8 cellular contexts compared by ENCODE assay signal in genomic region chr11:73661035-73661628, GRCh38. TPM values are rescaled to one million over a fixed set of nuclear protein-coding genes. Genes with fewer than 3 reads are reported as not detected.
DNase-seq lines count a peak whose midpoint lies in the region; ATAC-seq, FAIRE-seq and TF ChIP-seq lines count a peak whose summit lies in the region.

No MANE protein-coding gene starts in this region.

- CTCF ChIA-PET in HepG2 (lab: Yijun Ruan, JAX; ENCODE audit: low intra/inter-chr PET ratio, low total read pairs), result interaction anchor here (0.6 to 4.9 kb wide), 6 partner anchors 9 to 258 kb away, joined by 3 to 59 read pairs (median 6); no protein-coding TSS in a partner anchor

- no peak overlapping the region for H3K27ac ChIP-seq in HepG2 (ENCODE audit: extremely low read length, insufficient read depth, low read length)

- no peaks in the 10 kb centered on the region for H3K9me3 ChIP-seq in HepG2 (ENCODE audit: low read length)

- TF ChIP-seq POLR2A in HepG2 (IDR thresholded peaks at IDR 0.05; ENCODE audit: insufficient read depth in 1 of 2, low read depth in 2 of 2, low read length in 2 of 2), result no peak

- POLR2A ChIA-PET in HepG2 (lab: Yijun Ruan, JAX), result interaction anchor here (2.3 to 2.6 kb wide), 2 partner anchors 13 to 35 kb away, joined by 6 to 7 read pairs; no protein-coding TSS in a partner anchor

- H4K20me1 ChIP-seq in HepG2 (ENCODE audit: insufficient read depth, low read length), result no peaks in the 10 kb centered on the region

- H3K4me3 ChIP-seq in HepG2 (replicated peaks in 1 of 3; ENCODE audit: insufficient read depth in 1 of 3, low read depth in 2 of 3, low read length in 3 of 3), result no peak overlapping the region

- WGBS in HepG2 (ENCODE audit: low lambda C conversion rate), result 89% methylated on average over 15 of the region's 40 CpGs

- in situ Hi-C loops in HepG2 (cut with HindIII; ENCODE audit: extremely low pct_ligation_motif_present, low pct_unique_long_range_greater_than_20kb), result loop anchor here (5.0 kb wide), 2 partner anchors 34 to 259 kb away; no protein-coding TSS in a partner anchor

- no peak overlapping the region for H2AFZ ChIP-seq in HepG2 (ENCODE audit: low read length)

- FAIRE-seq in HepG2 (lab: Jason Lieb, UNC), result no peak

- ATAC-seq in HG03066 (IDR thresholded peaks at IDR 0.05; ENCODE audit: low read depth, unreplicated experiment), result peak; percentile 77
- peak; percentile 81 for ATAC-seq in HepG2

- DNase-seq in GM10266 (ENCODE audit: extremely low spot score) (peak; percentile 91), NCI-H524 treated with DMSO at 0.1 percent for 48 hours (lab: John Stamatoyannopoulos, UW) (peak; percentile 23), dermis blood vessel endothelial cell (peak; percentile 89), HepG2 (ENCODE audit: low spot score) (no peak), DMS153 (lab: John Stamatoyannopoulos, UW) (no peak)
- peak; percentile 81 to 86 for DNase-seq in activated CD4-positive, alpha-beta T cell treated with anti-CD3 and anti-CD28 coated beads, Interleukin-2, amount 50 U/mL, for 4 hours
- DNase-seq in stimulated activated CD4-positive, alpha-beta T cell treated with anti-CD3 and anti-CD28 coated beads, Interleukin-2, amount 100 ng/mL, for 48 hours, result peak; percentile 90 to 91

- intact Hi-C loops in HepG2 (cut with micrococcal nuclease; ENCODE audit: unreplicated experiment), result loop anchor here (1.0 to 2.0 kb wide), 2 partner anchors 36 to 258 kb away; no protein-coding TSS in a partner anchor

- peak; percentile 98 for TF ChIP-seq RAD21 in HepG2 (CRISPR knock-in tag; IDR thresholded peaks at IDR 0.05)

- no peak for TF ChIP-seq EP300 in HepG2 (IDR thresholded peaks at IDR 0.05; ENCODE audit: low read depth in 2 of 2, low read length in 2 of 2)
- TF ChIP-seq EP300 in HepG2 (CRISPR knock-in tag; IDR thresholded peaks at IDR 0.05; ENCODE audit: borderline replicate concordance), result no peak

- BruUV-seq in HepG2 (replicated peaks; lab: Mats Ljungman, UMichigan), result no TSS peak

- peaks cover 12 to 39% of the 10 kb centered on the region in 2 experiments for H3K36me3 ChIP-seq in HepG2 (replicated peaks in 1 of 2; ENCODE audit: control insufficient read depth in 1 of 2, insufficient read depth in 2 of 2, low read length in 2 of 2)

- no peaks in the 10 kb centered on the region for H3K27me3 ChIP-seq in HepG2 (ENCODE audit: control insufficient read depth in 1 of 2, insufficient read depth in 2 of 2, low read length in 2 of 2)

- H3K4me1 ChIP-seq in HepG2 (ENCODE audit: insufficient read depth, low read length), result no peaks in the 10 kb centered on the region; the same call in 1 of the 2 replicates

- no peak overlapping the region for H3K9ac ChIP-seq in HepG2 (ENCODE audit: insufficient read depth, low read depth, low read length)

- H3K4me2 ChIP-seq in HepG2 (ENCODE audit: low read depth, low read length), result no peak overlapping the region

- H3K79me2 ChIP-seq in HepG2 (ENCODE audit: insufficient read depth, low read length), result no peaks in the 10 kb centered on the region

- TF ChIP-seq CTCF in GM10266 (IDR thresholded peaks at IDR 0.05; ENCODE audit: control insufficient read depth, insufficient read depth, low read depth, missing control alignments) (peak; percentile 99), HepG2 (CRISPR knock-in tag; IDR thresholded peaks at IDR 0.05) (peak; percentile 97)

TF ChIP-seq in HepG2, 621 proteins besides CTCF, POLR2A, EP300 and RAD21 (continues in another document):
- TF ChIP-seq ZNF446 (CRISPR knock-in tag; IDR thresholded peaks at IDR 0.05) (peak; percentile 72; the same call in 1 of the 2 replicates), ZHX2 (IDR thresholded peaks at IDR 0.05; ENCODE audit: low read depth) (no peak), ZHX2 (CRISPR knock-in tag; IDR thresholded peaks at IDR 0.05; ENCODE audit: borderline replicate concordance) (no peak), MXD1 (CRISPR knock-in tag; IDR thresholded peaks at IDR 0.05) (0 out of 2 replicates have a peak, but pooled peaks have one; percentile 22), SIN3B (IDR thresholded peaks at IDR 0.05; ENCODE audit: low read length) (no peak), MYC (CRISPR knock-in tag; IDR thresholded peaks at IDR 0.05; ENCODE audit: borderline replicate concordance) (peak; percentile 23; the same call in 1 of the 2 replicates), KAT7 (CRISPR knock-in tag; IDR thresholded peaks at IDR 0.05; ENCODE audit: borderline replicate concordance) (no peak), ELF3 (CRISPR knock-in tag; IDR thresholded peaks at IDR 0.05) (0 out of 2 replicates have a peak, but pooled peaks have one; percentile 28), NR0B2 (CRISPR knock-in tag; IDR thresholded peaks at IDR 0.05) (0 out of 2 replicates have a peak, but pooled peaks have one; percentile 71)

RNA-seq across cellular contexts. Expression of gene PLEKHB1, which starts 14.8 kb away (rescaled TPM):
- 0.33 and 0.34 TPM in 2 replicates for total RNA-seq in dermis blood vessel endothelial cell
- total RNA-seq in HepG2 (2016; rRNA removed; fragmentation: Illumina TruSeq; extraction: Trizol), result 68.0 and 71.7 TPM in 2 replicates
- total RNA-seq in HepG2 (2016; cell fraction: cytosol; rRNA removed; fragmentation: Illumina TruSeq; extraction: Trizol; ENCODE audit: low read depth), result 14.1 and 14.6 TPM in 2 replicates
- total RNA-seq in HepG2 (2016; cell fraction: insoluble cytoplasmic fraction; rRNA removed; fragmentation: Illumina TruSeq; extraction: Trizol), result 68.8 and 77.9 TPM in 2 replicates
- 30.3 and 30.6 TPM in 2 replicates for total RNA-seq in HepG2 (2016; cell fraction: membrane; rRNA removed; fragmentation: Illumina TruSeq; extraction: Trizol)
- 31.7 and 39.9 TPM in 2 replicates for total RNA-seq in HepG2 (2016; cell fraction: nucleus; rRNA removed; fragmentation: Illumina TruSeq; extraction: Trizol)
- polyA plus RNA-seq in HepG2 (2011; rRNA removed), result 77.1 and 99.3 TPM in 2 replicates
- polyA plus RNA-seq in HepG2 (2011; cell fraction: cytosol; rRNA removed), result 95.0 and 157 TPM in 2 replicates
- 107 and 154 TPM in 2 replicates for polyA plus RNA-seq in HepG2 (2011; cell fraction: nucleus; rRNA removed)
- polyA plus RNA-seq in HepG2 (2012), result 47.9 and 54.0 TPM in 2 replicates
- 16.0 and 24.3 TPM in 2 replicates for polyA plus RNA-seq in HepG2 (2016; cell fraction: cytosol; fragmentation: Illumina TruSeq; extraction: Trizol; ENCODE audit: low read depth)
- polyA plus RNA-seq in HepG2 (2016; cell fraction: insoluble cytoplasmic fraction; fragmentation: Illumina TruSeq; extraction: Trizol; ENCODE audit: low read depth), result 128 and 133 TPM in 2 replicates
- 43.9 and 47.0 TPM in 2 replicates for polyA plus RNA-seq in HepG2 (2016; cell fraction: membrane; fragmentation: Illumina TruSeq; extraction: Trizol; ENCODE audit: low read depth)
- polyA plus RNA-seq in HepG2 (2016; cell fraction: nucleus; fragmentation: Illumina TruSeq; extraction: Trizol; ENCODE audit: insufficient read depth, low read depth), result 69.9 and 81.4 TPM in 2 replicates
- polyA minus RNA-seq in HepG2 (2011; rRNA and poly(A)+ RNA removed; ENCODE audit: low replicate concordance), result 0.09 and 172 TPM in 2 replicates
- 66.4 and 67.7 TPM in 2 replicates for polyA minus RNA-seq in HepG2 (2011; cell fraction: cytosol; rRNA and poly(A)+ RNA removed)
- 33.3 and 41.1 TPM in 2 replicates for polyA minus RNA-seq in HepG2 (2011; cell fraction: nucleus; rRNA and poly(A)+ RNA removed)

Comparison
In these comparisons a context has a peak if more than half of its experiments do, and no peak if none do; other contexts are left out.
1. DNase-seq: peak in GM10266 (single experiment), NCI-H524 treated with DMSO at 0.1 percent for 48 hours (single experiment), activated CD4-positive, alpha-beta T cell treated with anti-CD3 and anti-CD28 coated beads, Interleukin-2, amount 50 U/mL, for 4 hours (2 of 2), dermis blood vessel endothelial cell (single experiment) and stimulated activated CD4-positive, alpha-beta T cell treated with anti-CD3 and anti-CD28 coated beads, Interleukin-2, amount 100 ng/mL, for 48 hours (2 of 2); none in HepG2 (single experiment) and DMS153 (single experiment).
2. RNA of gene PLEKHB1, which starts 14.8 kb away (total RNA-seq): 14.1 to 77.9 TPM in HepG2; 0.33 to 0.34 TPM in dermis blood vessel endothelial cell; every median in the first group is over 10 times any median in the second.